In genomic region chr1:34744851-34745250, GRCh38 we compare ENCODE assay signal across 23 cellular contexts. TPM values are rescaled to one million over a fixed set of nuclear protein-coding genes. Genes with fewer than 3 reads are reported as not detected.
"Had no signal": no experiment of that assay in that cellular context is flagged by ENCODE, and none has a peak within 500 bp of the region (broad histone marks: within the 10 kb centered on the region; RNA-seq: fewer than 3 reads in every experiment).

No MANE protein-coding gene starts in this region.

- H3K27ac ChIP-seq: SJSA1, SK-N-MC had no signal

- DNase-seq: KBM-7, MV-4-11, NCI-H1048, NCI-H1105, NCI-H1417, NCI-H1436 treated with DMSO at 0.1 percent for 48 hours, NCI-H1694, NCI-H187 treated with DMSO at 0.1 percent for 48 hours, NCI-H2029 treated with DMSO at 0.1 percent for 48 hours, NCI-H2171 treated with DMSO at 0.1 percent for 48 hours, NCI-H345, NCI-H446 treated with DMSO at 0.1 percent for 48 hours, NCI-H510A treated with DMSO at 0.1 percent for 48 hours, NCI-H69, NCI-H774, Right ventricle myocardium superior, RPMI8226, SIG-M5 had no signal

- H3K4me1 ChIP-seq: SJSA1 had no signal

- H3K4me3 ChIP-seq: SJSA1, SK-N-MC had no signal

- H3K36me3 ChIP-seq: SJSA1 had no signal

RNA-seq across cellular contexts. Expression of gene GJB5, which starts 10.0 kb away (rescaled TPM):
- total RNA-seq: HT-29, LHCN-M2, Right ventricle myocardium superior, SJSA1 had no signal

RNA-seq across cellular contexts. Expression of gene GJB4, which starts 14.7 kb away (rescaled TPM):
- total RNA-seq: LHCN-M2, Right ventricle myocardium superior, SJSA1 had no signal

RNA-seq across cellular contexts. Expression of gene GJB3, which starts 36.2 kb away (rescaled TPM):
- total RNA-seq: LHCN-M2, Right ventricle myocardium superior, SJSA1 had no signal

RNA-seq across cellular contexts. Expression of gene GJA4, which starts 47.9 kb away (rescaled TPM):
- total RNA-seq: HT-29, LHCN-M2, MCF 10A, SJSA1 had no signal
